Comparison of ENCODE assay signal across 1 cellular context in genomic region chr12:56267443-56268071, GRCh38.
A peak's percentile ranks its signal among the peaks of the same experiment; 100 is the strongest.
TF ChIP-seq lines count a peak whose summit lies in the region.

No MANE protein-coding gene starts in this region.

TF ChIP-seq in K562, 482 proteins besides CTCF, POLR2A, EP300 and RAD21 (continued from another document and continues in another):
- TF ChIP-seq PREB (CRISPR knock-in tag; IDR thresholded peaks at IDR 0.05): no peak
- TF ChIP-seq ARNT (IDR thresholded peaks at IDR 0.05): no peak
- no peak for TF ChIP-seq POLR2G (IDR thresholded peaks at IDR 0.05; ENCODE audit: low read depth, low read length)
- TF ChIP-seq PML (IDR thresholded peaks at IDR 0.05; ENCODE audit: low read length): no peak
- TF ChIP-seq ZNF347 (CRISPR knock-in tag; IDR thresholded peaks at IDR 0.05; ENCODE audit: low read depth): no peak
- TF ChIP-seq SMARCB1 (IDR thresholded peaks at IDR 0.05; ENCODE audit: insufficient read length, low read depth): no peak
- TF ChIP-seq MYNN (IDR thresholded peaks at IDR 0.05): no peak
- no peak for TF ChIP-seq MYNN (CRISPR knock-in tag; IDR thresholded peaks at IDR 0.05)
- TF ChIP-seq ZBTB2 (IDR thresholded peaks at IDR 0.05): peak; percentile 10; the same call in 1 of the 2 replicates
- TF ChIP-seq NR2C1 (IDR thresholded peaks at IDR 0.05): peak; percentile 64
- TF ChIP-seq NR2C1 (tag; IDR thresholded peaks at IDR 0.05): no peak; the same call in 1 of the 2 replicates
- no peak for TF ChIP-seq ZNF143 (CRISPR knock-in tag; IDR thresholded peaks at IDR 0.05)
- no peak for TF ChIP-seq SMC3 (conservative IDR thresholded peaks at IDR 0.05; ENCODE audit: insufficient read depth, low read depth, low read length)
- TF ChIP-seq COPS2 (conservative IDR thresholded peaks at IDR 0.05): no peak
- no peak for TF ChIP-seq MYC (IDR thresholded peaks at IDR 0.05; ENCODE audit: low read depth, low read length)
- TF ChIP-seq MYC (CRISPR knock-in tag; IDR thresholded peaks at IDR 0.05; ENCODE audit: borderline replicate concordance, low read depth): no peak
- TF ChIP-seq GABPB1 (CRISPR knock-in tag; IDR thresholded peaks at IDR 0.05): no peak
- no peak for TF ChIP-seq NFIX (CRISPR knock-in tag; IDR thresholded peaks at IDR 0.05; ENCODE audit: low read depth)
- no peak for TF ChIP-seq ZMIZ1 (IDR thresholded peaks at IDR 0.05; ENCODE audit: low read depth in 2 of 2, low read length in 2 of 2)
- no peak for TF ChIP-seq AFF4 (CRISPR knock-in tag; IDR thresholded peaks at IDR 0.05)
- peak; percentile 52; the same call in 1 of the 2 replicates for TF ChIP-seq VEZF1 (CRISPR knock-in tag; IDR thresholded peaks at IDR 0.05)
- no peak for TF ChIP-seq NCOA6 (IDR thresholded peaks at IDR 0.05)
- TF ChIP-seq SMAD4 (CRISPR knock-in tag; conservative IDR thresholded peaks at IDR 0.05): no peak
- TF ChIP-seq ZBTB26 (CRISPR knock-in tag; IDR thresholded peaks at IDR 0.05): no peak
- TF ChIP-seq ZNF436 (CRISPR knock-in tag; IDR thresholded peaks at IDR 0.05): no peak
- TF ChIP-seq HSF4 (CRISPR knock-in tag; IDR thresholded peaks at IDR 0.05; ENCODE audit: borderline replicate concordance): no peak
- no peak for TF ChIP-seq ZKSCAN1 (IDR thresholded peaks at IDR 0.05; ENCODE audit: low read depth, low read length)
- no peak for TF ChIP-seq RB1 (IDR thresholded peaks at IDR 0.05; ENCODE audit: low read depth)
- TF ChIP-seq ZNF121 (CRISPR knock-in tag; conservative IDR thresholded peaks at IDR 0.05): no peak
- no peak for TF ChIP-seq ZNF318 (IDR thresholded peaks at IDR 0.05; ENCODE audit: borderline replicate concordance in 1 of 2, low read depth in 1 of 2)
- TF ChIP-seq THRB (CRISPR knock-in tag; conservative IDR thresholded peaks at IDR 0.05): no peak
- TF ChIP-seq NR2C2 (CRISPR knock-in tag; IDR thresholded peaks at IDR 0.05): no peak
- TF ChIP-seq NR2C2 (tag; IDR thresholded peaks at IDR 0.05): peak; percentile 86
- TF ChIP-seq SFPQ (IDR thresholded peaks at IDR 0.05; ENCODE audit: low read depth, low read length): no peak
- TF ChIP-seq EGR1 (conservative IDR thresholded peaks at IDR 0.05): peak; percentile 62
